ENCODE assay signal across 8 cellular contexts in genomic region chr14:22848391-22849164, GRCh38. TPM values are rescaled to one million over a fixed set of nuclear protein-coding genes. Genes with fewer than 3 reads are reported as not detected.
DNase-seq lines count a peak whose midpoint lies in the region; ATAC-seq lines count a peak whose summit lies in the region.

No MANE protein-coding gene starts in this region.

- peaks cover 13 to 41% of the 10 kb centered on the region in 2 donors for H3K4me1 ChIP-seq in esophagus (ENCODE audit: control insufficient read depth in 2 of 2, insufficient read depth in 2 of 2, low read length in 1 of 2)

- WGBS in esophagus, 2 donors, result 13 to 28% methylated on average over 12 of the region's 12 CpGs

- H3K36me3 ChIP-seq in esophagus (ENCODE audit: control insufficient read depth in 2 of 2, insufficient read depth in 2 of 2, low read length in 1 of 2), result peaks cover 6 to 30% of the 10 kb centered on the region in 2 donors

- DNase-seq in AG08396 (ENCODE audit: low spot score) (peak; percentile 77), NCI-H446 (lab: John Stamatoyannopoulos, UW) (peak; percentile 66 to 88), myocyte (ENCODE audit: low read depth) (peak; percentile 92), SIG-M5 (lab: John Stamatoyannopoulos, UW) (no peak)

- H3K27ac ChIP-seq in esophagus (ENCODE audit: low read depth in 2 of 2, low read length in 1 of 2), result peak overlapping the region; percentile 84 to 93

- ATAC-seq in HG03039 (IDR thresholded peaks at IDR 0.05; ENCODE audit: unreplicated experiment), result no peak
- ATAC-seq in activated CD4-positive, CD25-positive, alpha-beta regulatory T cell treated with anti-CD3 and anti-CD28 coated beads, Interleukin-2, amount 50 U/mL, for 24 hours, result no peak
- ATAC-seq in GM19035 (IDR thresholded peaks at IDR 0.05; ENCODE audit: unreplicated experiment), result no peak

- H3K4me3 ChIP-seq in esophagus (ENCODE audit: low read depth in 1 of 2, low read length in 2 of 2), result no peak overlapping the region

- no peaks in the 10 kb centered on the region for H3K27me3 ChIP-seq in esophagus (ENCODE audit: control insufficient read depth in 1 of 2, insufficient read depth in 2 of 2, low read length in 2 of 2)

- H3K9me3 ChIP-seq in esophagus (ENCODE audit: control insufficient read depth in 2 of 2, insufficient read depth in 1 of 2, low read depth in 1 of 2, low read length in 1 of 2), result no peaks in the 10 kb centered on the region

RNA-seq across cellular contexts. Expression of gene MMP14, which starts 12.2 kb away (rescaled TPM):
- polyA plus RNA-seq in esophagus, result 10 to 100 TPM; 54.1 to 81.6 TPM
- 423 and 532 TPM in 2 replicates for total RNA-seq in myocyte
- polyA plus RNA-seq in myocyte (2012), result 543 TPM

RNA-seq across cellular contexts. Expression of gene MRPL52, which starts 18.9 kb away (rescaled TPM):
- polyA plus RNA-seq in esophagus, result 100 to 1,000 TPM in 1 of 2 donors, 10 to 100 TPM in 1; 99.8 to 182 TPM
- total RNA-seq in myocyte, result 21.8 and 167 TPM in 2 replicates
- 96.1 TPM for polyA plus RNA-seq in myocyte (2012)

RNA-seq across cellular contexts. Expression of gene LRP10, which starts 23.0 kb away (rescaled TPM):
- 100 to 1,000 TPM in 1 of 2 donors, 10 to 100 TPM in 1; 69.8 to 129 TPM for polyA plus RNA-seq in esophagus
- total RNA-seq in myocyte, result 81.6 and 106 TPM in 2 replicates
- 222 TPM for polyA plus RNA-seq in myocyte (2012)

RNA-seq across cellular contexts. Expression of gene SLC7A7, which starts 33.3 kb away (rescaled TPM):
- polyA plus RNA-seq in esophagus, result 1 to 10 TPM in 1 of 2 donors, under 1 TPM in 1; 0.98 to 1.5 TPM
- total RNA-seq in myocyte, result 63.5 and 76.5 TPM in 2 replicates
- 13.4 TPM for polyA plus RNA-seq in myocyte (2012)

RNA-seq across cellular contexts. Expression of gene REM2, which starts 34.4 kb away (rescaled TPM):
- 1 to 10 TPM in 1 of 2 donors, under 1 TPM in 1; 0.31 to 1.1 TPM for polyA plus RNA-seq in esophagus
- total RNA-seq in myocyte, result 0.42 and 0.78 TPM in 2 replicates
- polyA plus RNA-seq in myocyte (2012), result 0.33 TPM
